9 cellular contexts compared by ENCODE assay signal in the genomic region with DNA sequence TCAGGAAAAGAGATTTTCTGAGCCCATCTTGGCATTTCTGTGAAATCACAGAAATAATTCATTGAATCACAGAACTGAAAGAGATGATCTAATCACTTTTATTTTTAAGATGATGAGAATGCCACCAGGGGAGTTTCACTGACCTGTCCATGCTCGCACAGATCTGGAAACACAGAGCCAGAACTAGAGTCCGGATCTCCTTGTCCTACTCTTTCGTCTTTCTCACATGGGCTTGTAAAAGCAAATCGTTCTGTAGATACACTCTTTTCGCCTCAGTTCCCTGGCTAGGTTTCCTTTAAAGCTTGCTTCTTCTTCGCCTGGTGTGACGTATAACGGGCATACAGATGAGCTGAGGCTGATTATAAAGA.
DNase-seq lines count a peak whose midpoint lies in the region; ATAC-seq and TF ChIP-seq lines count a peak whose summit lies in the region.
"Had no signal": no experiment of that assay in that cellular context is flagged by ENCODE, and none has a peak within 500 bp of the region (broad histone marks: within the 10 kb centered on the region; RNA-seq: fewer than 3 reads in every experiment).

No MANE protein-coding gene starts in this region.

- TF ChIP-seq CTCF in heart left ventricle (IDR thresholded peaks at IDR 0.05), result no peak
- no peak for TF ChIP-seq CTCF in gastroesophageal sphincter (IDR thresholded peaks at IDR 0.05)
- TF ChIP-seq CTCF in tibial artery (IDR thresholded peaks at IDR 0.05), result no peak

- no peaks in the 10 kb centered on the region for H3K36me3 Mint-ChIP-seq in IgD-negative memory B cell

- ATAC-seq in heart left ventricle (peak in 2 of 4 donors; percentile 7 to 25), gastroesophageal sphincter (no peak)

- peaks cover 0 to 63% (median 17%) of the 10 kb centered on the region in 12 donors for H3K4me1 ChIP-seq in heart left ventricle
- H3K4me1 ChIP-seq in gastroesophageal sphincter, result peaks cover 0 to 35% (median 0%) of the 10 kb centered on the region in 3 donors
- H3K4me1 ChIP-seq in tibial artery, result peaks cover 0 to 27% (median 9%) of the 10 kb centered on the region in 4 donors
- no peaks in the 10 kb centered on the region for H3K4me1 ChIP-seq in HAP-1

- DNase-seq in heart left ventricle (peak in 1 of 5 donors; percentile 31), cardiac septum (ENCODE audit: low spot score) (no peak), tibial artery (no peak), DMS 273 (lab: John Stamatoyannopoulos, UW; ENCODE audit: unreplicated experiment) (no peak), OCI-M2 (lab: John Stamatoyannopoulos, UW; ENCODE audit: unreplicated experiment) (no peak), HAP-1 (ENCODE audit: low spot score in 2 of 2) (no peak)

- H3K36me3 ChIP-seq in heart left ventricle (no peaks in the 10 kb centered on the region), gastroesophageal sphincter (no peaks in the 10 kb centered on the region), tibial artery (no peaks in the 10 kb centered on the region), HAP-1 (replicated peaks) (no peaks in the 10 kb centered on the region)
- H3K36me3 ChIP-seq: pancreas had no signal

- no peak for TF ChIP-seq EP300 in gastroesophageal sphincter (IDR thresholded peaks at IDR 0.05)

- peaks cover 16 to 25% (median 20%) of the 10 kb centered on the region in 3 donors for H3K4me1 Mint-ChIP-seq in IgD-negative memory B cell

- no peak for TF ChIP-seq POLR2A in heart left ventricle (IDR thresholded peaks at IDR 0.05)
- TF ChIP-seq POLR2A in gastroesophageal sphincter (IDR thresholded peaks at IDR 0.05), result no peak

- H3K27me3 Mint-ChIP-seq in IgD-negative memory B cell, result no peaks in the 10 kb centered on the region

- H3K27ac ChIP-seq in heart left ventricle, result peak overlapping the region; percentile 20 to 94 (median 79)
- peak overlapping the region; percentile 80 to 85 (median 81) for H3K27ac ChIP-seq in gastroesophageal sphincter
- H3K27ac ChIP-seq in tibial artery, result peak overlapping the region; percentile 54 to 57

- no peaks in the 10 kb centered on the region for H3K27me3 ChIP-seq in heart left ventricle
- H3K27me3 ChIP-seq in gastroesophageal sphincter, result no peaks in the 10 kb centered on the region
- no peaks in the 10 kb centered on the region for H3K27me3 ChIP-seq in tibial artery
- H3K27me3 ChIP-seq in HAP-1 (ENCODE audit: low read depth), result 0 out of 2 replicates have a peak, but pooled peaks cover 2% of the 10 kb centered on the region
- H3K27me3 ChIP-seq: pancreas had no signal

- H3K4me3 Mint-ChIP-seq in IgD-negative memory B cell, result peak overlapping the region; percentile 56 to 92 (median 80)

- no peaks in the 10 kb centered on the region for H3K9me3 Mint-ChIP-seq in IgD-negative memory B cell

- 40 to 63% (median 53%) methylated on average over 8 of the region's 8 CpGs for WGBS in heart left ventricle, 4 donors
- WGBS in gastroesophageal sphincter (ENCODE audit: low coverage in 1 of 2), 2 donors, result 17 to 52% methylated on average over 7 to 8 of the region's 8 CpGs

- in situ Hi-C loops in HAP-1 (cut with MboI; ENCODE audit: low sequenced_read_pairs), result no loop called here

- intact Hi-C loops in heart left ventricle (cut with DNase I), result loop anchor here in 1 of 10 donors (5.0 kb wide), 2 partner anchors 58 to 122 kb away; partner anchors contain the start of gene SPRED1
- intact Hi-C loops in cardiac septum (cut with DNase I), result loop anchor here (2.0 to 10.0 kb wide), 3 partner anchors 58 to 245 kb away; partner anchors contain the start of gene SPRED1
- intact Hi-C loops in tibial artery (cut with DNase I; ENCODE audit: low total_unique reads), result no loop called here

- H3K9me3 ChIP-seq in heart left ventricle, result no peaks in the 10 kb centered on the region
- H3K9me3 ChIP-seq in gastroesophageal sphincter, result no peaks in the 10 kb centered on the region
- no peaks in the 10 kb centered on the region for H3K9me3 ChIP-seq in tibial artery
- H3K9me3 ChIP-seq in HAP-1, result no peaks in the 10 kb centered on the region
- H3K9me3 ChIP-seq: pancreas had no signal

- H3K4me3 ChIP-seq in heart left ventricle, result peak overlapping the region in 10 of 12 donors; percentile 8 to 45 (median 26)
- H3K4me3 ChIP-seq in gastroesophageal sphincter, result peak overlapping the region; percentile 17 to 19
- peak overlapping the region; percentile 24 to 29 for H3K4me3 ChIP-seq in tibial artery
- H3K4me3 ChIP-seq in HAP-1, result no peak overlapping the region
- H3K4me3 ChIP-seq: pancreas had no signal

- no peak overlapping the region for H3K27ac Mint-ChIP-seq in IgD-negative memory B cell
